Comparison of ENCODE assay signal across 16 cellular contexts in the genomic region with DNA sequence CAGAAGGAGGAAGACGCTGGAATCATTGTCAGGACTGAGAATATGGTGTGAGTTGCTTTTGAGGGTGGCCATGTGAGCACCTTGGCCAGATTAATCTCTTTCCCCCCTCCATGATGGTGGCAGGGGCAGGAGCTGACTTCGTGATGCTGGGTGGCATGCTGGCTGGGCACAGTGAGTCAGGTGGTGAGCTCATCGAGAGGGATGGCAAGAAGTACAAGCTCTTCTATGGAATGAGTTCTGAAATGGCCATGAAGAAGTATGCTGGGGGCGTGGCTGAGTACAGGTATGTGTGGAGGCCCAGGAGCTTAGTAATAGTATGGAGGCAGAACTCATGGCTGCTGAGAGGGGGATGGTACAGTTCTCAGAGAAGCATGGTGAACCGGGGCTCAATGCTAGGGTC. TPM values are rescaled to one million over a fixed set of nuclear protein-coding genes. Genes with fewer than 3 reads are reported as not detected.
DNase-seq lines count a peak whose midpoint lies in the region; ATAC-seq and TF ChIP-seq lines count a peak whose summit lies in the region.
"Had no signal": no experiment of that assay in that cellular context is flagged by ENCODE, and none has a peak within 500 bp of the region (broad histone marks: within the 10 kb centered on the region; RNA-seq: fewer than 3 reads in every experiment).

No MANE protein-coding gene starts in this region.

- DNase-seq in T-helper 2 cell treated with Interferon-gamma antibody and Interleukin-4, amounts not matched to agents 5 μg/mL and 100 μg/mL, for 36 hours (ENCODE audit: low spot score): no peak
- DNase-seq in T-helper 2 cell (no peak), M059J (ENCODE audit: low read depth) (peak; percentile 55), chondrocyte (ENCODE audit: low spot score) (no peak), NCI-H748 (lab: John Stamatoyannopoulos, UW; ENCODE audit: unreplicated experiment) (no peak), SHP77 treated with DMSO at 0.1 percent for 48 hours (lab: John Stamatoyannopoulos, UW) (no peak)
- DNase-seq: 8988T; effector CD8-positive, alpha-beta T cell; islet precursor cell; NCI-H1092 treated with DMSO at 0.1 percent for 48 hours; small intestine had no signal

- ATAC-seq in HG03108 (IDR thresholded peaks at IDR 0.05; ENCODE audit: unreplicated experiment): no peak
- ATAC-seq: gastroesophageal sphincter, HCT116 had no signal

- H3K4me1 Mint-ChIP-seq in T-helper 2 cell treated with Interferon-gamma antibody and Interleukin-4, amounts not matched to agents 5 μg/mL and 100 μg/mL, for 36 hours (ENCODE audit: low read depth): peaks cover 53% of the 10 kb centered on the region
- peaks cover 74% of the 10 kb centered on the region for H3K4me1 Mint-ChIP-seq in chondrocyte (ENCODE audit: low read depth)
- peaks cover 44% of the 10 kb centered on the region for H3K4me1 Mint-ChIP-seq in nephron

- peaks cover 70% of the 10 kb centered on the region for H3K36me3 Mint-ChIP-seq in T-helper 2 cell treated with Interferon-gamma antibody and Interleukin-4, amounts not matched to agents 5 μg/mL and 100 μg/mL, for 36 hours (ENCODE audit: low read depth)
- H3K36me3 Mint-ChIP-seq in chondrocyte (ENCODE audit: low read depth) (peaks cover 22% of the 10 kb centered on the region), nephron (ENCODE audit: low read depth) (peaks cover 59% of the 10 kb centered on the region)

- no peak overlapping the region for H3K4me3 Mint-ChIP-seq in T-helper 2 cell treated with Interferon-gamma antibody and Interleukin-4, amounts not matched to agents 5 μg/mL and 100 μg/mL, for 36 hours
- H3K4me3 Mint-ChIP-seq in chondrocyte (ENCODE audit: unreplicated experiment) (no peak overlapping the region), nephron (peak overlapping the region; percentile 15 to 99 (median 55))
- H3K4me3 Mint-ChIP-seq: T-helper 1 cell treated with Interleukin-12 subunit alpha and Interleukin-12 subunit beta and Interleukin-4 antibody, amounts not matched to agents 30 μg/mL and 1 μg/mL, for 36 hours had no signal

- peak overlapping the region; percentile 13 for H3K27ac Mint-ChIP-seq in T-helper 2 cell treated with Interferon-gamma antibody and Interleukin-4, amounts not matched to agents 5 μg/mL and 100 μg/mL, for 36 hours
- peak overlapping the region; percentile 30 for H3K27ac Mint-ChIP-seq in chondrocyte (ENCODE audit: unreplicated experiment)
- H3K27ac Mint-ChIP-seq in nephron: no peak overlapping the region
- H3K27ac Mint-ChIP-seq: T-helper 1 cell treated with Interleukin-12 subunit alpha and Interleukin-12 subunit beta and Interleukin-4 antibody, amounts not matched to agents 30 μg/mL and 1 μg/mL, for 36 hours had no signal

- TF ChIP-seq CTCF in chondrocyte (IDR thresholded peaks at IDR 0.05) (no peak), nephron (IDR thresholded peaks at IDR 0.05; ENCODE audit: unreplicated experiment in 3 of 3) (no peak)

- H3K9me3 Mint-ChIP-seq in T-helper 2 cell treated with Interferon-gamma antibody and Interleukin-4, amounts not matched to agents 5 μg/mL and 100 μg/mL, for 36 hours: no peaks in the 10 kb centered on the region
- no peaks in the 10 kb centered on the region for H3K9me3 Mint-ChIP-seq in chondrocyte (ENCODE audit: low read depth)
- H3K9me3 Mint-ChIP-seq in nephron: no peaks in the 10 kb centered on the region
- H3K9me3 Mint-ChIP-seq: T-helper 1 cell treated with Interleukin-12 subunit alpha and Interleukin-12 subunit beta and Interleukin-4 antibody, amounts not matched to agents 30 μg/mL and 1 μg/mL, for 36 hours had no signal

- no peaks in the 10 kb centered on the region for H3K27me3 Mint-ChIP-seq in T-helper 2 cell treated with Interferon-gamma antibody and Interleukin-4, amounts not matched to agents 5 μg/mL and 100 μg/mL, for 36 hours (ENCODE audit: low read depth)
- H3K27me3 Mint-ChIP-seq in chondrocyte (ENCODE audit: low read depth) (no peaks in the 10 kb centered on the region), nephron (ENCODE audit: low read depth) (no peaks in the 10 kb centered on the region)

RNA-seq across cellular contexts. Expression of a gene that starts 4.3 kb away (rescaled TPM):
- 45.9 and 58.1 TPM in 2 replicates for total RNA-seq in M059J (2014; rRNA removed; shearing (Covaris generic))
- total RNA-seq in chondrocyte: 60.1 to 85.5 TPM (median 72.6 TPM) in 3 replicates

RNA-seq across cellular contexts. Expression of a gene that starts 5.4 kb away (rescaled TPM):
- 85.6 and 114 TPM in 2 replicates for total RNA-seq in M059J (2014; rRNA removed; shearing (Covaris generic))
- 43.1 to 66.5 TPM (median 47.9 TPM) in 3 replicates for total RNA-seq in chondrocyte

RNA-seq across cellular contexts. Expression of a gene that starts 6.0 kb away (rescaled TPM):
- total RNA-seq in M059J (2014; rRNA removed; shearing (Covaris generic)): 335 and 388 TPM in 2 replicates
- 154 to 169 TPM (median 159 TPM) in 3 replicates for total RNA-seq in chondrocyte

RNA-seq across cellular contexts. Expression of a gene that starts 22.3 kb away (rescaled TPM):
- total RNA-seq in M059J (2014; rRNA removed; shearing (Covaris generic)): 16.9 and 23.4 TPM in 2 replicates
- total RNA-seq in chondrocyte: 23.2 to 25.7 TPM (median 23.6 TPM) in 3 replicates

RNA-seq across cellular contexts. Expression of a gene that starts 24.8 kb away (rescaled TPM):
- 36.5 and 44.8 TPM in 2 replicates for total RNA-seq in M059J (2014; rRNA removed; shearing (Covaris generic))
- 33.1 to 36.1 TPM (median 35.3 TPM) in 3 replicates for total RNA-seq in chondrocyte

Comparison
In these comparisons a context has a peak if more than half of its experiments do, and no peak if none do; other contexts are left out.
1. H3K27ac Mint-ChIP-seq: peak in T-helper 2 cell treated with Interferon-gamma antibody and Interleukin-4, amounts not matched to agents 5 μg/mL and 100 μg/mL, for 36 hours (single experiment) and chondrocyte (single experiment); none in nephron (0 of 3).
2. H3K4me3 Mint-ChIP-seq: peak in nephron (3 of 3); none in T-helper 2 cell treated with Interferon-gamma antibody and Interleukin-4, amounts not matched to agents 5 μg/mL and 100 μg/mL, for 36 hours (single experiment) and chondrocyte (single experiment).